Comparison of ENCODE assay signal across 1 cellular context in the genomic region with DNA sequence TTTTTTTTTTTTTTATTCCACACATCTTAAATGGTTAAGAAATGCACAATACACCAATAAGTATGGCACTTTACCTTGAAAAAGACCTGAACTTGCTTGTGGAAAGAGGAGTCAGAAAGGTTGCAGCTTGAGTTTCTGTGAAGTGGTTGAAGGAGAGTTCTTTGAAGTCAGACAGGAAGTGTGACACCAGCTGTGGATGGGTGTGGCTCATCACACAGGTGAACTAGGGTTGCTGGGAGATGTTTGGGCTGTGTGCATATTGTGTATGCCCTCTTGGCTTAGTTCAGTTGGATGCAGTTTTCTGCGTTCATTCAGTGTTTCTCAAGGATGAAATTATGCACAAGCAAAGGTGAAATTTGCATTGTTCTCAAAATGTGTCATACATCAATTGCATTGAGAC.
TF ChIP-seq lines count a peak whose summit lies in the region.

No MANE protein-coding gene starts in this region.

TF ChIP-seq in HepG2, 621 proteins besides CTCF, POLR2A, EP300 and RAD21:
- TF ChIP-seq FOXO1 (CRISPR knock-in tag; IDR thresholded peaks at IDR 0.05) (no peak), POLR2G (IDR thresholded peaks at IDR 0.05; ENCODE audit: low read depth, low read length) (peak; percentile 44; the same call in 1 of the 2 replicates)
